ENCODE assay signal across 9 cellular contexts in genomic region chr10:25059990-25060389, GRCh38. TPM values are rescaled to one million over a fixed set of nuclear protein-coding genes. Genes with fewer than 3 reads are reported as not detected.
DNase-seq lines count a peak whose midpoint lies in the region; ATAC-seq and TF ChIP-seq lines count a peak whose summit lies in the region.
"Had no signal": no experiment of that assay in that cellular context is flagged by ENCODE, and none has a peak within 500 bp of the region (broad histone marks: within the 10 kb centered on the region; RNA-seq: fewer than 3 reads in every experiment).

No MANE protein-coding gene starts in this region.

- H3K9me3 ChIP-seq in osteoblast (ENCODE audit: low read depth, low read length) (no peaks in the 10 kb centered on the region), gastrocnemius medialis (no peaks in the 10 kb centered on the region)

- H3K4me3 ChIP-seq in osteoblast (ENCODE audit: insufficient read depth, low read length): no peak overlapping the region
- H3K4me3 ChIP-seq in gastrocnemius medialis: no peak overlapping the region

- no peak for TF ChIP-seq POLR2A in gastrocnemius medialis (IDR thresholded peaks at IDR 0.05)

- intact Hi-C loops in gastrocnemius medialis (cut with DNase I; ENCODE audit: low total_unique reads): no loop called here

- peak overlapping the region; percentile 24 for H3K4me2 ChIP-seq in osteoblast (ENCODE audit: insufficient read depth, low read length)

- H3K27ac ChIP-seq in osteoblast (ENCODE audit: low read depth, low read length) (peak overlapping the region; percentile 20), gastrocnemius medialis (no peak overlapping the region)

- TF ChIP-seq CTCF in osteoblast (IDR thresholded peaks at IDR 0.05; ENCODE audit: extremely low read depth, low read depth, low read length) (no peak), gastrocnemius medialis (IDR thresholded peaks at IDR 0.05 in 4 of 5, conservative IDR thresholded peaks at IDR 0.05 in 1 of 5) (no peak)

- H4K20me1 ChIP-seq in osteoblast (ENCODE audit: insufficient read depth, low read length): no peaks in the 10 kb centered on the region

- H3K4me1 ChIP-seq in osteoblast (ENCODE audit: insufficient read depth, low read length) (peaks cover 32% of the 10 kb centered on the region), gastrocnemius medialis (no peaks in the 10 kb centered on the region)

- no peaks in the 10 kb centered on the region for H3K27me3 ChIP-seq in osteoblast (ENCODE audit: insufficient read depth, low read length)
- no peaks in the 10 kb centered on the region for H3K27me3 ChIP-seq in gastrocnemius medialis

- H3K79me2 ChIP-seq in osteoblast (ENCODE audit: insufficient read depth, low read length): no peaks in the 10 kb centered on the region

- H3K36me3 ChIP-seq in osteoblast (ENCODE audit: insufficient read depth, low read length): no peaks in the 10 kb centered on the region
- no peaks in the 10 kb centered on the region for H3K36me3 ChIP-seq in gastrocnemius medialis

- no peak for ATAC-seq in gastrocnemius medialis

- in situ Hi-C loops in Caki2 (cut with HindIII; ENCODE audit: low pct_unique_long_range_greater_than_20kb, low sequenced_read_pairs): no loop called here
- in situ Hi-C loops in gastrocnemius medialis (cut with MboI; ENCODE audit: low sequenced_read_pairs in 4 of 4): no loop called here

- peak; percentile 77 for DNase-seq in Caki2 (ENCODE audit: low read depth)
- peak; percentile 67 for DNase-seq in NCI-H69 (lab: John Stamatoyannopoulos, UW)
- DNase-seq in fibroblast of gingiva (ENCODE audit: low read depth): peak; percentile 83
- peak; percentile 87 for DNase-seq in osteoblast (ENCODE audit: insufficient read length, low spot score, missing footprints)
- no peak for DNase-seq in NCI-H510A treated with DMSO at 0.1 percent for 48 hours (lab: John Stamatoyannopoulos, UW)
- DNase-seq in gastrocnemius medialis: no peak
- DNase-seq in middle frontal gyrus (ENCODE audit: extremely low spot score, low spot score): no peak
- DNase-seq in activated CD4-positive, alpha-beta T cell treated with anti-CD3 and anti-CD28 coated beads for 1 hour: no peak
- DNase-seq: GF-D8 had no signal

- H2AFZ ChIP-seq in osteoblast (ENCODE audit: low read length): no peak overlapping the region

RNA-seq across cellular contexts. Expression of gene THNSL1, which starts 43.6 kb away (rescaled TPM):
- total RNA-seq in Caki2 (2014; rRNA removed; shearing (Covaris generic); ENCODE audit: low replicate concordance): 3.3 and 12.7 TPM in 2 replicates
- 2.9 and 3.2 TPM in 2 replicates for total RNA-seq in osteoblast
- total RNA-seq in gastrocnemius medialis: 1 to 10 TPM in 3 of 4 donors, under 1 TPM in 1; 0.82 to 2.0 (median 1.7) TPM

RNA-seq across cellular contexts. Expression of gene ENKUR, which starts 44.0 kb away (rescaled TPM):
- 0.07 TPM in 1 of 2 replicates, not detected in the other for total RNA-seq in Caki2 (2014; rRNA removed; shearing (Covaris generic); ENCODE audit: low replicate concordance)
- total RNA-seq in osteoblast (0.59 TPM in 1 of 2 replicates, not detected in the other), gastrocnemius medialis (not detected)

Comparison
In these comparisons a context has a peak if more than half of its experiments do, and no peak if none do; other contexts are left out.
1. DNase-seq: peak in Caki2 (single experiment), NCI-H69 (single experiment), fibroblast of gingiva (single experiment) and osteoblast (single experiment); none in NCI-H510A treated with DMSO at 0.1 percent for 48 hours (single experiment), gastrocnemius medialis (0 of 2), middle frontal gyrus (single experiment) and activated CD4-positive, alpha-beta T cell treated with anti-CD3 and anti-CD28 coated beads for 1 hour (single experiment).